In the genomic region with DNA sequence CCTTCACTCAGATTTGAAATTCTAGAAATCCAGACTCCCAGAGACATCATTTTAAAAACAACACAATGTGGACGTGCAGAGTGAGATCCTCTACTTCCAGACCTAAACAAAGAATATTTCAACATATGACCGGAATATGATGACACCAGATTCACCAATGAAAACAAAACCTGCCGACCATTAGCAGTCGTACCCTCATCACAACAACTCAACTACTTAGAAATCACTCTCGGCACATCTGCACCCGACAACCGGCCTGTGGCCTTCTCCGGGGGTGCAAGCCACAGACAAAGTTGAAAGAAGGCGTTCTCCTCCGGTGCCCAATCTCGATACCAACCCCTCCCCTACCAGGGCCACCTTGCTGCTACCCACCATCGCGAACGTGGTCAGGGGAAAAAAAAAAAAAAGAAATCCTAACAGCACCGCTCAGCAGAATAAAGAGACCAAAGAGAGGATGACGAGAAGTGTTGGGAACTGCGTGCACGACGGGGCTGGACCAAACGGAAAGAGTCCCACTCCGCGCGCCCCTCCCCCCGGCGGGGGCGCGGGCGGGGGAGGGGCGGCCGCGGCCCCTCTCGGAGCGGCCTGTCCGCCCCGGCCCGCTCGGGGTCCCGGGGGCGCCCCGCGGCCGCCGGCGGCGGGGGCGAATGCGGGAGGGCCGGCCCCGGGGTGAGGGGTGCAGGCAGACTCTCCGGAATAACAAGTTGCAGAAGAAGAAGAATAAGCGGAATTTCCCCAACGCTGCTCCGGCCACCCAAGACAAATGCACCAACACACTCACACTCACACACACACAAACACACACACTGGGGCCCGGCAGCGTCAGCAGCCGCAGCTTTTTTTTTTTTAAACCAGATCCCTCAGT, we compare ENCODE assay signal across 8 cellular contexts. TPM values are rescaled to one million over a fixed set of nuclear protein-coding genes. Genes with fewer than 3 reads are reported as not detected.
DNase-seq lines count a peak whose midpoint lies in the region; ATAC-seq and TF ChIP-seq lines count a peak whose summit lies in the region.

No MANE protein-coding gene starts in this region.

- H2AK5ac ChIP-seq in mesendoderm (ENCODE audit: low read length) = no peak overlapping the region

- H4K8ac ChIP-seq in mesendoderm (ENCODE audit: low read depth, low read length) = peak overlapping the region; percentile 30

- peak; percentile 21 to 72 (median 58) for DNase-seq in CD8-positive, alpha-beta T cell
- peak; percentile 19 to 48 for DNase-seq in NCI-H446 (lab: John Stamatoyannopoulos, UW)
- DNase-seq in activated CD4-positive, alpha-beta memory T cell treated with anti-CD3 and anti-CD28 coated beads for 36 hours = peak; percentile 75
- peak; percentile 54 to 59 (median 57) for DNase-seq in effector memory CD4-positive, alpha-beta T cell
- DNase-seq in mesendoderm = peak; percentile 74
- DNase-seq in stimulated activated CD8-positive, alpha-beta memory T cell treated with anti-CD3 and anti-CD28 coated beads, Interleukin-15, amount 100 ng/mL, for 48 hours (ENCODE audit: low read depth in 2 of 2) = peak; percentile 30 to 42

- TF ChIP-seq CTCF in CD8-positive, alpha-beta T cell (IDR thresholded peaks at IDR 0.05) = no peak

- no peaks in the 10 kb centered on the region for H3K9me3 ChIP-seq in CD8-positive, alpha-beta T cell (ENCODE audit: low read length)
- H3K9me3 ChIP-seq in effector memory CD4-positive, alpha-beta T cell (ENCODE audit: control insufficient read depth, low read length) = no peaks in the 10 kb centered on the region

- no peak overlapping the region for H3K23ac ChIP-seq in mesendoderm (ENCODE audit: low read length)

- H3K4me1 ChIP-seq in CD8-positive, alpha-beta T cell (ENCODE audit: insufficient read depth, low read length) = peaks cover 50% of the 10 kb centered on the region
- peaks cover 25% of the 10 kb centered on the region for H3K4me1 ChIP-seq in effector memory CD4-positive, alpha-beta T cell (ENCODE audit: control insufficient read depth, insufficient read depth, low read length, poor library complexity, severe bottlenecking)
- H3K4me1 ChIP-seq in mesendoderm (ENCODE audit: control insufficient read depth, low read depth, low read length) = no peaks in the 10 kb centered on the region

- no peak overlapping the region for H2BK5ac ChIP-seq in mesendoderm (ENCODE audit: low read length)

- peak; percentile 33 for ATAC-seq in CD8-positive, alpha-beta T cell
- ATAC-seq in GM21786 (IDR thresholded peaks at IDR 0.05; ENCODE audit: unreplicated experiment) (peak; percentile 26), HG03469 (IDR thresholded peaks at IDR 0.05; ENCODE audit: unreplicated experiment) (no peak)

- peak overlapping the region; percentile 100 for H2BK15ac ChIP-seq in mesendoderm (replicated peaks; ENCODE audit: low read depth)

- peak overlapping the region; percentile 92 for H2BK120ac ChIP-seq in mesendoderm (ENCODE audit: low read depth, low read length)

- peaks cover 49% of the 10 kb centered on the region for H3K4me1 Mint-ChIP-seq in CD8-positive, alpha-beta T cell (ENCODE audit: low read depth)
- peaks cover 48% of the 10 kb centered on the region for H3K4me1 Mint-ChIP-seq in activated CD4-positive, alpha-beta memory T cell treated with anti-CD3 and anti-CD28 coated beads for 36 hours (ENCODE audit: low read depth)

- no peaks in the 10 kb centered on the region for H3K36me3 ChIP-seq in CD8-positive, alpha-beta T cell (ENCODE audit: insufficient read depth, low read length)
- H3K36me3 ChIP-seq in effector memory CD4-positive, alpha-beta T cell (ENCODE audit: control insufficient read depth, insufficient read depth, low read length) = no peaks in the 10 kb centered on the region
- no peaks in the 10 kb centered on the region for H3K36me3 ChIP-seq in mesendoderm (ENCODE audit: control insufficient read depth, insufficient read depth, low read length)

- H3K27ac Mint-ChIP-seq in CD8-positive, alpha-beta T cell = peak overlapping the region; percentile 98
- peak overlapping the region; percentile 92 for H3K27ac Mint-ChIP-seq in activated CD4-positive, alpha-beta memory T cell treated with anti-CD3 and anti-CD28 coated beads for 36 hours

- H4K5ac ChIP-seq in mesendoderm (ENCODE audit: low read length) = no peak overlapping the region

- H3K56ac ChIP-seq in mesendoderm (ENCODE audit: low read length) = peak overlapping the region; percentile 68

- no CpG with 5 or more reads among the region's 56 CpGs for WGBS in mesendoderm (ENCODE audit: extremely low coverage, insufficient coverage, low lambda C conversion rate)

- no peaks in the 10 kb centered on the region for H3K27me3 ChIP-seq in CD8-positive, alpha-beta T cell (ENCODE audit: insufficient read depth, low read length)
- no peaks in the 10 kb centered on the region for H3K27me3 ChIP-seq in effector memory CD4-positive, alpha-beta T cell (replicated peaks; ENCODE audit: control insufficient read depth, insufficient read depth, low read length, poor library complexity, severe bottlenecking)
- H3K27me3 ChIP-seq in mesendoderm (ENCODE audit: insufficient read depth, low read length, poor library complexity) = no peaks in the 10 kb centered on the region

- POLR2A ChIA-PET in CD8-positive, alpha-beta T cell (lab: Charles Lee) = interaction anchor here (0.6 kb wide), 1 partner anchor 505 kb away, joined by 4 read pairs; no protein-coding TSS in a partner anchor
- POLR2A ChIA-PET in activated CD4-positive, alpha-beta memory T cell treated with anti-CD3 and anti-CD28 coated beads for 36 hours (lab: Charles Lee) = interaction anchor here (0.6 kb wide), 1 partner anchor 1799 kb away, joined by 3 read pairs; no protein-coding TSS in a partner anchor

- H3K27me3 Mint-ChIP-seq in CD8-positive, alpha-beta T cell (ENCODE audit: low read depth) = no peaks in the 10 kb centered on the region
- H3K27me3 Mint-ChIP-seq in activated CD4-positive, alpha-beta memory T cell treated with anti-CD3 and anti-CD28 coated beads for 36 hours = no peaks in the 10 kb centered on the region

- H3K4me3 ChIP-seq in CD8-positive, alpha-beta T cell (ENCODE audit: low read depth, low read length) = peak overlapping the region; percentile 82
- peak overlapping the region; percentile 71 for H3K4me3 ChIP-seq in effector memory CD4-positive, alpha-beta T cell (ENCODE audit: insufficient read depth, low read depth, low read length, poor library complexity, severe bottlenecking)
- H3K4me3 ChIP-seq in mesendoderm (ENCODE audit: low read length) = peak overlapping the region; percentile 51

- H3K79me2 ChIP-seq in mesendoderm (ENCODE audit: control insufficient read depth, insufficient read depth, low read length) = no peaks in the 10 kb centered on the region

- intact Hi-C loops in CD8-positive, alpha-beta T cell (cut with DNase I, micrococcal nuclease) = loop anchor here (2.0 to 10.0 kb wide), 15 partner anchors 19 to 1305 kb away; a partner anchor contains a TSS
- intact Hi-C loops in activated CD4-positive, alpha-beta memory T cell treated with anti-CD3 and anti-CD28 coated beads for 36 hours (cut with micrococcal nuclease) = loop anchor here (2.0 to 10.0 kb wide), 5 partner anchors 119 to 1555 kb away; a partner anchor contains a TSS

- H3K4me2 ChIP-seq in mesendoderm (ENCODE audit: low read length) = peak overlapping the region; percentile 66

- CTCF ChIA-PET in CD8-positive, alpha-beta T cell (lab: Charles Lee) = interaction anchor here (0.7 kb wide), 1 partner anchor 154 kb away, joined by 4 read pairs; no protein-coding TSS in a partner anchor
- CTCF ChIA-PET in activated CD4-positive, alpha-beta memory T cell treated with anti-CD3 and anti-CD28 coated beads for 36 hours (lab: Charles Lee) = interaction anchor here (0.9 to 2.1 kb wide), 3 partner anchors 8 to 154 kb away, joined by 5 to 9 read pairs (median 5); no protein-coding TSS in a partner anchor

- peak overlapping the region; percentile 47 for H3K9ac ChIP-seq in mesendoderm (ENCODE audit: low read length)

- H3K18ac ChIP-seq in mesendoderm (ENCODE audit: low read length) = peak overlapping the region; percentile 91

- H3K79me1 ChIP-seq in mesendoderm (ENCODE audit: low read length) = no peaks in the 10 kb centered on the region

- H3K9me3 Mint-ChIP-seq in CD8-positive, alpha-beta T cell = no peaks in the 10 kb centered on the region
- H3K9me3 Mint-ChIP-seq in activated CD4-positive, alpha-beta memory T cell treated with anti-CD3 and anti-CD28 coated beads for 36 hours = no peaks in the 10 kb centered on the region

- peak overlapping the region; percentile 99 for H3K4me3 Mint-ChIP-seq in CD8-positive, alpha-beta T cell
- H3K4me3 Mint-ChIP-seq in activated CD4-positive, alpha-beta memory T cell treated with anti-CD3 and anti-CD28 coated beads for 36 hours = peak overlapping the region; percentile 95

- H3K27ac ChIP-seq in CD8-positive, alpha-beta T cell (ENCODE audit: low read depth, low read length) = peak overlapping the region; percentile 80
- H3K27ac ChIP-seq in effector memory CD4-positive, alpha-beta T cell (ENCODE audit: insufficient read depth, low read length, poor library complexity, severe bottlenecking) = peak overlapping the region; percentile 81
- H3K27ac ChIP-seq in mesendoderm (ENCODE audit: low read depth, low read length) = peak overlapping the region; percentile 80

- H3K36me3 Mint-ChIP-seq in CD8-positive, alpha-beta T cell = peaks cover 10% of the 10 kb centered on the region
- H3K36me3 Mint-ChIP-seq in activated CD4-positive, alpha-beta memory T cell treated with anti-CD3 and anti-CD28 coated beads for 36 hours = peaks cover 7% of the 10 kb centered on the region

- H3K4ac ChIP-seq in mesendoderm (ENCODE audit: low read depth, low read length) = peak overlapping the region; percentile 97

RNA-seq across cellular contexts. Expression of a gene that starts 1.7 kb away (rescaled TPM):
- total RNA-seq in CD8-positive, alpha-beta T cell = 10 to 100 TPM; 55.7 to 60.2 TPM
- total RNA-seq in activated CD4-positive, alpha-beta memory T cell treated with anti-CD3 and anti-CD28 coated beads for 36 hours = 10 to 100 TPM; 38.0 to 40.0 TPM
- 13.0 TPM for polyA plus RNA-seq in mesendoderm (2013, experiment 1 of 2)
- polyA plus RNA-seq in mesendoderm (2013, experiment 2 of 2) = 14.0 TPM
